25 cellular contexts compared by ENCODE assay signal in genomic region chr14:95274874-95275273, GRCh38.
"Had no signal": no experiment of that assay in that cellular context is flagged by ENCODE, and none has a peak within 500 bp of the region (broad histone marks: within the 10 kb centered on the region; RNA-seq: fewer than 3 reads in every experiment).

No MANE protein-coding gene starts in this region.

- ATAC-seq: heart right ventricle, left lung, natural killer cell, psoas muscle, right cardiac atrium had no signal

- H3K27me3 ChIP-seq: dorsolateral prefrontal cortex, esophagus squamous epithelium, heart right ventricle, left lung, ovary, spleen, stomach, thyroid gland, upper lobe of left lung had no signal

- H3K9me3 ChIP-seq: esophagus squamous epithelium, heart right ventricle, left lung, ovary, psoas muscle, spleen, stomach, thyroid gland, upper lobe of left lung had no signal

- H3K36me3 ChIP-seq: esophagus squamous epithelium, heart right ventricle, left lung, ovary, spleen, stomach, thyroid gland, upper lobe of left lung had no signal

- DNase-seq: caudate nucleus; cerebellar nuclear complex; effector CD4-positive, alpha-beta T cell; esophagus squamous epithelium; foreskin melanocyte; glutamatergic neuron; heart right ventricle; hypothalamus; immature natural killer cell; left lung; mesendoderm; natural killer cell; occipital lobe; ovary; psoas muscle; right cardiac atrium; spleen; stimulated activated CD4-positive, alpha-beta T cell treated with anti-CD3 and anti-CD28 coated beads, Interleukin-15, amount 100 ng/mL, for 24 hours; stimulated activated CD4-positive, alpha-beta T cell treated with anti-CD3 and anti-CD28 coated beads, Interleukin-2, amount 100 ng/mL, for 48 hours; stimulated activated naive CD4-positive, alpha-beta T cell; stomach; thyroid gland; upper lobe of left lung had no signal

- H3K4me3 ChIP-seq: dorsolateral prefrontal cortex, esophagus squamous epithelium, heart right ventricle, left lung, ovary, psoas muscle, skin epidermis, spleen, stomach, thyroid gland, upper lobe of left lung had no signal

- H3K27ac ChIP-seq: esophagus squamous epithelium, heart right ventricle, left lung, ovary, psoas muscle, skin epidermis, spleen, thyroid gland, upper lobe of left lung had no signal

- H3K4me1 ChIP-seq: esophagus squamous epithelium, left lung, psoas muscle, spleen, thyroid gland, upper lobe of left lung had no signal
